ENCODE assay signal across 11 cellular contexts in genomic region chr6:156618600-156619205, GRCh38.
DNase-seq lines count a peak whose midpoint lies in the region; ATAC-seq and TF ChIP-seq lines count a peak whose summit lies in the region.
"Had no signal": no experiment of that assay in that cellular context is flagged by ENCODE, and none has a peak within 500 bp of the region (broad histone marks: within the 10 kb centered on the region; RNA-seq: fewer than 3 reads in every experiment).

No MANE protein-coding gene starts in this region.

- H3K4me3 ChIP-seq in HEK293 (ENCODE audit: low read depth, low read length), result no peak overlapping the region
- H3K4me3 ChIP-seq in choroid plexus epithelial cell (ENCODE audit: low read depth, low read length), result no peak overlapping the region
- H3K4me3 ChIP-seq: heart left ventricle had no signal

- intact Hi-C loops in posterior vena cava (cut with DNase I), result no loop called here

- POLR2A ChIA-PET in HEK293 (lab: Yijun Ruan, JAX), result no interaction called here

- no peak for ATAC-seq in HG03521 (IDR thresholded peaks at IDR 0.05; ENCODE audit: unreplicated experiment)
- ATAC-seq: activated T-cell treated with anti-CD3 and anti-CD28 coated beads, Interleukin-2, amount 50 U/mL, for 72 hours; heart left ventricle had no signal

- H3K27ac ChIP-seq in HEK293 (ENCODE audit: extremely low read depth, low read depth, low read length), result no peak overlapping the region
- H3K27ac ChIP-seq: heart left ventricle, HL-60 had no signal

- DNase-seq in NCI-H2107 treated with DMSO at 0.1 percent for 48 hours (lab: John Stamatoyannopoulos, UW; ENCODE audit: unreplicated experiment) (peak; percentile 98), choroid plexus epithelial cell (ENCODE audit: low read depth) (peak; percentile 12), renal cortical epithelial cell (ENCODE audit: low read depth) (peak; percentile 50), posterior vena cava (ENCODE audit: low spot score) (no peak), SHP77 (lab: John Stamatoyannopoulos, UW) (no peak)
- DNase-seq: activated T-cell treated with anti-CD3 and anti-CD28 coated beads, Interleukin-2, amount 50 U/mL, for 72 hours; heart left ventricle; MM.1S had no signal

- CTCF ChIA-PET in HEK293 (lab: Yijun Ruan, JAX), result interaction anchor here (0.6 to 0.7 kb wide), 2 partner anchors 72 to 117 kb away, joined by 3 to 4 read pairs; no protein-coding TSS in a partner anchor

- peaks cover 15% of the 10 kb centered on the region for H3K4me1 ChIP-seq in HEK293 (ENCODE audit: control insufficient read depth, insufficient read depth, low read length)

- H3K9me3 ChIP-seq in HEK293 (ENCODE audit: control insufficient read depth, insufficient read depth, low read depth, low read length), result no peaks in the 10 kb centered on the region

- no peak for TF ChIP-seq CTCF in HEK293 (tag by site-specific recombination; IDR thresholded peaks at IDR 0.05)
- TF ChIP-seq CTCF in choroid plexus epithelial cell (conservative IDR thresholded peaks at IDR 0.05; ENCODE audit: low read depth, low read length), result no peak

- no peaks in the 10 kb centered on the region for H3K36me3 ChIP-seq in HEK293 (ENCODE audit: control insufficient read depth in 2 of 2, insufficient read depth in 1 of 2, low read length in 2 of 2)
- H3K36me3 ChIP-seq: heart left ventricle had no signal

TF ChIP-seq in HEK293, 187 proteins besides CTCF, POLR2A, EP300 and RAD21 (continues in another document):
- TF ChIP-seq ZNF184 (tag by site-specific recombination; IDR thresholded peaks at IDR 0.05), result 0 out of 2 replicates have a peak, but pooled peaks have one; percentile 9
- TF ChIP-seq ZNF544 (tag by site-specific recombination; IDR thresholded peaks at IDR 0.05), result no peak
- TF ChIP-seq SCRT1 (tag by site-specific recombination; IDR thresholded peaks at IDR 0.05; ENCODE audit: borderline replicate concordance), result no peak
- no peak for TF ChIP-seq YY1 (tag by site-specific recombination; IDR thresholded peaks at IDR 0.05)
- TF ChIP-seq WT1 (tag by site-specific recombination; IDR thresholded peaks at IDR 0.05), result peak; percentile 64; the same call in 1 of the 2 replicates
- no peak for TF ChIP-seq ZNF19 (tag by site-specific recombination; IDR thresholded peaks at IDR 0.05; ENCODE audit: low read depth)
- TF ChIP-seq ZEB2 (tag by site-specific recombination; IDR thresholded peaks at IDR 0.05), result peak; percentile 32; the same call in 1 of the 2 replicates
- TF ChIP-seq ZNF311 (tag by site-specific recombination; IDR thresholded peaks at IDR 0.05; ENCODE audit: borderline replicate concordance), result no peak
- TF ChIP-seq ZSCAN30 (tag by site-specific recombination; IDR thresholded peaks at IDR 0.05), result no peak
- peak; percentile 36; the same call in 1 of the 2 replicates for TF ChIP-seq SP2 (tag by site-specific recombination; IDR thresholded peaks at IDR 0.05)
- TF ChIP-seq ZNF24 (tag by site-specific recombination; IDR thresholded peaks at IDR 0.05), result peak; percentile 21; the same call in 1 of the 2 replicates
- TF ChIP-seq ZNF529 (tag by site-specific recombination; IDR thresholded peaks at IDR 0.05; ENCODE audit: insufficient replicate concordance), result no peak
- TF ChIP-seq ZBTB21 (tag by site-specific recombination; IDR thresholded peaks at IDR 0.05), result no peak
- peak; percentile 52; the same call in 1 of the 2 replicates for TF ChIP-seq MZF1 (tag by site-specific recombination; IDR thresholded peaks at IDR 0.05; ENCODE audit: borderline replicate concordance)
- TF ChIP-seq PRDM10 (tag by site-specific recombination; IDR thresholded peaks at IDR 0.05), result peak; percentile 70
- no peak for TF ChIP-seq ZNF350 (tag by site-specific recombination; IDR thresholded peaks at IDR 0.05)
- TF ChIP-seq PRDM6 (tag by site-specific recombination; IDR thresholded peaks at IDR 0.05), result 0 out of 2 replicates have a peak, but pooled peaks have one; percentile 25
- TF ChIP-seq ZNF513 (tag by site-specific recombination; IDR thresholded peaks at IDR 0.05), result no peak
- TF ChIP-seq ZIC2 (tag by site-specific recombination; IDR thresholded peaks at IDR 0.05), result peak; percentile 36; the same call in 1 of the 2 replicates
- peak; percentile 87 for TF ChIP-seq OSR2 (tag by site-specific recombination; IDR thresholded peaks at IDR 0.05)
- TF ChIP-seq FEZF1 (tag by site-specific recombination; IDR thresholded peaks at IDR 0.05), result peak; percentile 45; the same call in 1 of the 2 replicates
- TF ChIP-seq ZNF133 (tag by site-specific recombination; IDR thresholded peaks at IDR 0.05), result no peak
- TF ChIP-seq ZNF501 (tag by site-specific recombination; IDR thresholded peaks at IDR 0.05), result no peak
- TF ChIP-seq ZNF701 (tag by site-specific recombination; IDR thresholded peaks at IDR 0.05), result no peak
- TF ChIP-seq SALL2 (tag by site-specific recombination; IDR thresholded peaks at IDR 0.05; ENCODE audit: borderline replicate concordance), result no peak
- no peak for TF ChIP-seq ZNF426 (tag by site-specific recombination; IDR thresholded peaks at IDR 0.05)
- TF ChIP-seq ZBTB44 (tag by site-specific recombination; IDR thresholded peaks at IDR 0.05), result peak; percentile 31; the same call in 1 of the 2 replicates
- TF ChIP-seq ZNF423 (tag by site-specific recombination; IDR thresholded peaks at IDR 0.05), result peak; percentile 82
- TF ChIP-seq ZNF776 (tag by site-specific recombination; IDR thresholded peaks at IDR 0.05; ENCODE audit: borderline replicate concordance), result no peak
- peak; percentile 58 for TF ChIP-seq ZNF341 (tag by site-specific recombination; IDR thresholded peaks at IDR 0.05; ENCODE audit: low read depth)

Comparison
In these comparisons a context has a peak if more than half of its experiments do, and no peak if none do; other contexts are left out.
1. DNase-seq: peak in NCI-H2107 treated with DMSO at 0.1 percent for 48 hours (single experiment), choroid plexus epithelial cell (single experiment) and renal cortical epithelial cell (single experiment); none in posterior vena cava (single experiment) and SHP77 (0 of 2).